Comparison of ENCODE assay signal across 8 cellular contexts in the genomic region with DNA sequence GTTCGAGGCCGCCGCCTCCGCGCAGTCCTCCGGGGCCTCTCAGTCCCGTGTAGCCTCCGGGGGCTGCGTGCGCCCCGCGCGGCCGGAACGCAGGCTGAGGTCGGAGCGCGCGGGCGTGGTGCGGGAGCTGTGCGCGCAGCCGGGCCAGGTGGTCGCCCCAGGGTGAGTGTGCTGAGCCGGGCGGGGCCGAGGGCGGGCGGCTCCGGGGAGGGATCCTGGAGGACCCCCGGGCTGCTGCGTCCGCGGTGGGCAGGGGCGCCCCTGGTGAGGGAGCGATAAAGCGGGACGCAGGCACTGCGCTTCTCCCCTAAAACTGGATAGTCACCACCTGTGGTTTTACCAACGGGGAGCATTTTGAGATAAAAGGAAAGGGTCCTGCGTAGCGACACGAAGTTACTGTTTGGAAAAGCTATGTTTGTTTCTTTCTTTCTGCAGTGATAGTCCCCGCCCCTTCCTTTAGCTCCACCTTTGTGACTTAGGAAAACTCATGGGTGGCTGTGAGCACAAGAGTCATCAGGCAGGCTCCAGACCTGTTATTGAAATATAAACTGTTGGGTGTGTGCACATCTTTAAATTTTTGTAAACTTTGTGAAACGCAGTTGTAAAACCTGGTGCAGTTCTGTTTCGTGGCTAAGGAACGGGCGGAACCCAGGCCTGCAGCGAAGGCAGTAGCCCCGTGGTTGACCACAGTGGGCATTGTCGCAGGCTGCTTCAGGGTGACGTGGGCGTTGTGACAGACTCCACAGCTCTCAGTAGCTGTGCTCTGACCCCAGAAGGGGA. TPM values are rescaled to one million over a fixed set of nuclear protein-coding genes. Genes with fewer than 3 reads are reported as not detected.
DNase-seq lines count a peak whose midpoint lies in the region; ATAC-seq, FAIRE-seq and TF ChIP-seq lines count a peak whose summit lies in the region.

No MANE protein-coding gene starts in this region.

- no peaks in the 10 kb centered on the region for H3K27me3 ChIP-seq in SU-DHL-6 (ENCODE audit: low read length)
- no peaks in the 10 kb centered on the region for H3K27me3 ChIP-seq in bronchial epithelial cell (ENCODE audit: control insufficient read depth, insufficient read depth, low read length)

- H3K36me3 ChIP-seq in SU-DHL-6 (ENCODE audit: low read length) (peaks cover 3% of the 10 kb centered on the region; the same call in 1 of the 2 replicates), bronchial epithelial cell (ENCODE audit: control insufficient read depth, insufficient read depth, low read length) (peaks cover 4% of the 10 kb centered on the region)

- intact Hi-C loops in lower leg skin (cut with DNase I; ENCODE audit: low total_unique reads), result no loop called here

- no peak for TF ChIP-seq POLR2A in lower leg skin (IDR thresholded peaks at IDR 0.05)

- no peak for DNase-seq in AG09309 (ENCODE audit: low read depth)
- DNase-seq in bronchial epithelial cell (ENCODE audit: low read depth), result peak; percentile 68
- peak; percentile 62 to 87 for DNase-seq in lower leg skin (ENCODE audit: low spot score in 2 of 2)
- peak; percentile 40 for DNase-seq in stimulated activated naive CD4-positive, alpha-beta T cell treated with Interleukin-2 at 50 U/mL for 16 hours (lab: John Stamatoyannopoulos, UW)
- DNase-seq in activated gamma-delta T cell treated with Interleukin-2 at 50 U/mL for 16 hours, result no peak

- H3F3A ChIP-seq in SU-DHL-6 (ENCODE audit: insufficient read depth), result no peaks in the 10 kb centered on the region

- no peak overlapping the region for H2AFZ ChIP-seq in SU-DHL-6 (ENCODE audit: low read depth, low read length, severe bottlenecking)

- H4K20me1 ChIP-seq in SU-DHL-6 (ENCODE audit: low read depth, low read length), result peaks cover 19% of the 10 kb centered on the region; the same call in 1 of the 2 replicates

- peak overlapping the region; percentile 83 for H3K9ac ChIP-seq in SU-DHL-6 (ENCODE audit: low read length)

- 4 to 5% methylated on average over 30 to 54 of the region's 54 CpGs for WGBS in lower leg skin, 2 donors

- H3K4me2 ChIP-seq in SU-DHL-6 (ENCODE audit: low read depth, low read length, poor library complexity, severe bottlenecking), result peak overlapping the region; percentile 75

- H3K4me3 ChIP-seq in AG09309 (ENCODE audit: control insufficient read depth, low read depth, low read length), result peak overlapping the region; percentile 63
- peak overlapping the region; percentile 65 for H3K4me3 ChIP-seq in SU-DHL-6 (ENCODE audit: insufficient read depth, low read length, poor library complexity, severe bottlenecking)
- peak overlapping the region; percentile 93 for H3K4me3 ChIP-seq in bronchial epithelial cell (ENCODE audit: low read depth, low read length)
- H3K4me3 ChIP-seq in lower leg skin (ENCODE audit: low read depth, poor library complexity, severe bottlenecking), result peak overlapping the region; percentile 87

- H3K9me2 ChIP-seq in SU-DHL-6 (replicated peaks; ENCODE audit: insufficient read depth, low read length), result no peaks in the 10 kb centered on the region

- ATAC-seq in GM19023 (IDR thresholded peaks at IDR 0.05; ENCODE audit: unreplicated experiment) (peak; percentile 0), HG03565 (IDR thresholded peaks at IDR 0.05; ENCODE audit: unreplicated experiment) (peak; percentile 1)

- FAIRE-seq in bronchial epithelial cell (lab: Jason Lieb, UNC), result peak; percentile 52

- H3K9me3 ChIP-seq in SU-DHL-6 (ENCODE audit: insufficient read depth, low read length), result no peaks in the 10 kb centered on the region

- TF ChIP-seq CTCF in AG09309 (IDR thresholded peaks at IDR 0.05; ENCODE audit: control insufficient read depth, insufficient read depth, low read depth, low read length, missing control alignments), result no peak
- TF ChIP-seq CTCF in SU-DHL-6 (IDR thresholded peaks at IDR 0.05; ENCODE audit: insufficient read depth, low read length, poor library complexity, severe bottlenecking), result no peak
- peak; percentile 14 for TF ChIP-seq CTCF in bronchial epithelial cell (IDR thresholded peaks at IDR 0.05; ENCODE audit: insufficient read depth, low read length, severe bottlenecking)
- TF ChIP-seq CTCF in lower leg skin (IDR thresholded peaks at IDR 0.05), result no peak

- peaks cover 59% of the 10 kb centered on the region for H3K79me2 ChIP-seq in SU-DHL-6 (ENCODE audit: insufficient read depth, low read length)

- H3K27ac ChIP-seq in SU-DHL-6 (ENCODE audit: low read depth, low read length), result no peak overlapping the region

RNA-seq across cellular contexts. Expression of a gene that starts 0.7 kb away (rescaled TPM):
- total RNA-seq in bronchial epithelial cell (27.1 and 32.1 TPM in 2 replicates), lower leg skin (10 to 100 TPM; 33.9 to 42.2 (median 38.9) TPM)

Comparison
In these comparisons a context has a peak if more than half of its experiments do, and no peak if none do; other contexts are left out.
1. DNase-seq: peak in bronchial epithelial cell (single experiment), lower leg skin (2 of 2) and stimulated activated naive CD4-positive, alpha-beta T cell treated with Interleukin-2 at 50 U/mL for 16 hours (single experiment); none in AG09309 (single experiment) and activated gamma-delta T cell treated with Interleukin-2 at 50 U/mL for 16 hours (single experiment).
2. Peak in every context shown above with its lines, with median percentiles within 50 percentile points of each other: H3K4me3 ChIP-seq.